ENCODE assay signal across 8 cellular contexts in genomic region chr15:69979269-69979668, GRCh38.
DNase-seq lines count a peak whose midpoint lies in the region; ATAC-seq and TF ChIP-seq lines count a peak whose summit lies in the region.

No MANE protein-coding gene starts in this region.

- peak; percentile 64 for TF ChIP-seq CTCF in GM12864 (IDR thresholded peaks at IDR 0.05; ENCODE audit: low read depth, low read length, missing control alignments)

- no peak overlapping the region for H3K4me3 ChIP-seq in GM12864 (ENCODE audit: low read depth, low read length)

- ATAC-seq in GM21528 (IDR thresholded peaks at IDR 0.05; ENCODE audit: low FRiP score, unreplicated experiment): peak; percentile 55
- ATAC-seq in esophagus mucosa: peak; percentile 40

- in situ Hi-C loops in KBM-7 (cut with MboI; ENCODE audit: low pct_unique_long_range_greater_than_20kb, low sequenced_read_pairs): no loop called here

- DNase-seq in GM12864 (ENCODE audit: low read depth): no peak
- peak; percentile 59 for DNase-seq in HuH-7 (ENCODE audit: low spot score)
- no peak for DNase-seq in KBM-7
- no peak for DNase-seq in stimulated activated CD4-positive, alpha-beta T cell treated with anti-CD3 and anti-CD28 coated beads, Interleukin-12 subunit alpha, Interleukin-12 subunit beta, amount 100 ng/mL, for 4 hours
- DNase-seq in hepatic stellate cell (ENCODE audit: low spot score): no peak
- DNase-seq in NCI-H2081 (lab: John Stamatoyannopoulos, UW): no peak
